Comparison of ENCODE assay signal across 8 cellular contexts in genomic region chr6:26312501-26313390, GRCh38. TPM values are rescaled to one million over a fixed set of nuclear protein-coding genes. Genes with fewer than 3 reads are reported as not detected.
DNase-seq lines count a peak whose midpoint lies in the region; ATAC-seq and TF ChIP-seq lines count a peak whose summit lies in the region.

No MANE protein-coding gene starts in this region.

- H3K27me3 Mint-ChIP-seq in CD4-positive, alpha-beta T cell, result peaks cover 30% of the 10 kb centered on the region
- no peaks in the 10 kb centered on the region for H3K27me3 Mint-ChIP-seq in T-cell

- peak overlapping the region in 3 of 4 donors; percentile 13 to 69 (median 44) for H3K4me3 ChIP-seq in adrenal gland
- peak overlapping the region; percentile 66 for H3K4me3 ChIP-seq in left ventricle myocardium inferior
- peak overlapping the region; percentile 41 to 42 for H3K4me3 ChIP-seq in vagina

- no peak for TF ChIP-seq CTCF in CD4-positive, alpha-beta T cell (IDR thresholded peaks at IDR 0.05)
- no peak for TF ChIP-seq CTCF in adrenal gland (IDR thresholded peaks at IDR 0.05)
- TF ChIP-seq CTCF in left ventricle myocardium inferior (IDR thresholded peaks at IDR 0.05; ENCODE audit: borderline replicate concordance), result no peak
- TF ChIP-seq CTCF in vagina (IDR thresholded peaks at IDR 0.05), result no peak

- TF ChIP-seq POLR2A in adrenal gland (IDR thresholded peaks at IDR 0.05) (no peak), vagina (IDR thresholded peaks at IDR 0.05) (no peak)

- WGBS in adrenal gland, 4 donors, result 1 to 2% (median 1%) methylated on average over 31 to 34 of the region's 34 CpGs

- peaks cover 44% of the 10 kb centered on the region for H3K4me1 Mint-ChIP-seq in CD4-positive, alpha-beta T cell (ENCODE audit: low read depth)
- peaks cover 34 to 48% (median 41%) of the 10 kb centered on the region in 3 donors for H3K4me1 Mint-ChIP-seq in T-cell

- H3K9me3 ChIP-seq in CD4-positive, alpha-beta T cell (ENCODE audit: control insufficient read depth, low read length), result no peaks in the 10 kb centered on the region
- H3K9me3 ChIP-seq in adrenal gland (replicated peaks in 1 of 3) (no peaks in the 10 kb centered on the region), left ventricle myocardium inferior (replicated peaks) (no peaks in the 10 kb centered on the region), vagina (no peaks in the 10 kb centered on the region)

- H3K4me3 Mint-ChIP-seq in CD4-positive, alpha-beta T cell, result peak overlapping the region; percentile 92
- H3K4me3 Mint-ChIP-seq in T-cell, result peak overlapping the region; percentile 86 to 91 (median 88)

- ATAC-seq in CD4-positive, alpha-beta T cell (ENCODE audit: poor library complexity), result peak; percentile 54
- peak; percentile 41 for ATAC-seq in GM21723 (IDR thresholded peaks at IDR 0.05; ENCODE audit: unreplicated experiment)
- ATAC-seq in T-cell (replicated peaks in 1 of 4), result peak; percentile 67 to 76 (median 68)

- peak overlapping the region; percentile 93 for H3K27ac Mint-ChIP-seq in CD4-positive, alpha-beta T cell
- peak overlapping the region; percentile 90 to 93 for H3K27ac Mint-ChIP-seq in T-cell

- no peaks in the 10 kb centered on the region for H3K27me3 ChIP-seq in CD4-positive, alpha-beta T cell (ENCODE audit: control insufficient read depth, insufficient read depth, low read length)
- no peaks in the 10 kb centered on the region for H3K27me3 ChIP-seq in adrenal gland
- peaks cover 9% of the 10 kb centered on the region for H3K27me3 ChIP-seq in left ventricle myocardium inferior (ENCODE audit: low read depth)
- no peaks in the 10 kb centered on the region for H3K27me3 ChIP-seq in vagina

- DNase-seq in CD4-positive, alpha-beta T cell, result peak; percentile 73 to 86 (median 80)
- DNase-seq in NCI-H1105 (lab: John Stamatoyannopoulos, UW) (peak; percentile 81), T-cell (peak; percentile 64 to 84 (median 79)), adrenal gland (peak; percentile 69 to 93 (median 81)), left ventricle myocardium inferior (peak; percentile 61), putamen (ENCODE audit: low spot score) (peak; percentile 83), vagina (ENCODE audit: extremely low spot score in 2 of 2) (no peak)

- POLR2A ChIA-PET in CD4-positive, alpha-beta T cell (lab: Charles Lee), result interaction anchor here (0.6 to 4.5 kb wide), 18 partner anchors 9 to 1497 kb away, joined by 3 to 27 read pairs (median 5); partner anchors contain the start of gene HMGN4
- POLR2A ChIA-PET in T-cell (lab: Charles Lee), result interaction anchor here in 1 of 2 donors (0.5 kb wide), 1 partner anchor 137 kb away, joined by 3 read pairs; no protein-coding TSS in a partner anchor

- CTCF ChIA-PET in CD4-positive, alpha-beta T cell (lab: Charles Lee), result interaction anchor here (1.1 to 1.2 kb wide), 2 partner anchors 9 to 283 kb away, joined by 3 read pairs; no protein-coding TSS in a partner anchor
- CTCF ChIA-PET in T-cell (lab: Charles Lee), result interaction anchor here in 1 of 2 donors (0.7 to 1.3 kb wide), 2 partner anchors 10 to 28 kb away, joined by 3 to 8 read pairs; no protein-coding TSS in a partner anchor

- no peaks in the 10 kb centered on the region for H3K36me3 ChIP-seq in adrenal gland (replicated peaks in 1 of 2)
- H3K36me3 ChIP-seq in left ventricle myocardium inferior, result no peaks in the 10 kb centered on the region
- H3K36me3 ChIP-seq in vagina, result no peaks in the 10 kb centered on the region

- H3K27ac ChIP-seq in CD4-positive, alpha-beta T cell (ENCODE audit: low read depth, low read length), result no peak overlapping the region
- H3K27ac ChIP-seq in adrenal gland (peak overlapping the region in 4 of 5 donors; percentile 27 to 70 (median 58)), left ventricle myocardium inferior (replicated peaks) (peak overlapping the region; percentile 63), vagina (peak overlapping the region; percentile 52)

- peaks cover 38% of the 10 kb centered on the region for H3K36me3 Mint-ChIP-seq in CD4-positive, alpha-beta T cell (ENCODE audit: low read depth)
- H3K36me3 Mint-ChIP-seq in T-cell, result no peaks in the 10 kb centered on the region

- peaks cover 7 to 17% of the 10 kb centered on the region in 2 donors for H3K4me1 ChIP-seq in adrenal gland (replicated peaks in 1 of 2)
- H3K4me1 ChIP-seq in left ventricle myocardium inferior, result peaks cover 25% of the 10 kb centered on the region
- H3K4me1 ChIP-seq in vagina, result peaks cover 24% of the 10 kb centered on the region

- intact Hi-C loops in CD4-positive, alpha-beta T cell (cut with DNase I, micrococcal nuclease), result loop anchor here (1.0 to 10.0 kb wide), 7 partner anchors 10 to 1165 kb away; a partner anchor contains a TSS
- intact Hi-C loops in adrenal gland (cut with DNase I), result loop anchor here in 1 of 2 donors (10.0 kb wide), 1 partner anchor 242 kb away; no protein-coding TSS in a partner anchor
- intact Hi-C loops in left ventricle myocardium inferior (cut with micrococcal nuclease), result no loop called here
- intact Hi-C loops in vagina (cut with DNase I), result loop anchor here (5.0 kb wide), 1 partner anchor 240 kb away; no protein-coding TSS in a partner anchor

- H3K9me3 Mint-ChIP-seq in CD4-positive, alpha-beta T cell, result peaks cover 11% of the 10 kb centered on the region
- H3K9me3 Mint-ChIP-seq in T-cell, result peaks cover 0 to 4% (median 0%) of the 10 kb centered on the region in 3 donors

RNA-seq across cellular contexts. Expression of gene BTN3A2, which starts 52.3 kb away (rescaled TPM):
- 10 to 100 TPM; 40.6 to 45.5 TPM for total RNA-seq in CD4-positive, alpha-beta T cell
- total RNA-seq in T-cell, result 100 to 1,000 TPM; 135 to 314 (median 224) TPM
- total RNA-seq in adrenal gland, result 10 to 100 TPM; 31.4 to 95.3 (median 54.1) TPM
- 10 to 100 TPM; 30.4 to 33.7 (median 31.4) TPM for polyA plus RNA-seq in adrenal gland
- total RNA-seq in left ventricle myocardium inferior, result 13.1 TPM
- 18.2 TPM for total RNA-seq in vagina

Comparison
In these comparisons a context has a peak if more than half of its experiments do, and no peak if none do; other contexts are left out.
1. DNase-seq: peak in CD4-positive, alpha-beta T cell (10 of 10), NCI-H1105 (single experiment), T-cell (34 of 34), adrenal gland (7 of 7), left ventricle myocardium inferior (single experiment) and putamen (single experiment); none in vagina (0 of 2).
2. Peak in every context shown above with its lines, with median percentiles within 50 percentile points of each other: ATAC-seq and H3K4me3 ChIP-seq.